ENCODE assay signal across 1 cellular context in genomic region chr19:10836478-10837325, GRCh38.
TF ChIP-seq lines count a peak whose summit lies in the region.

No MANE protein-coding gene starts in this region.

TF ChIP-seq in K562, 482 proteins besides CTCF, POLR2A, EP300 and RAD21 (continued from another document and continues in another):
- TF ChIP-seq MGA (IDR thresholded peaks at IDR 0.05) (peak; percentile 100), ETV1 (tag; conservative IDR thresholded peaks at IDR 0.05; ENCODE audit: low read depth) (peak; percentile 65), GTF2A2 (tag; IDR thresholded peaks at IDR 0.05) (peak; percentile 92), CCAR2 (IDR thresholded peaks at IDR 0.05; ENCODE audit: low read depth, low read length) (no peak; the same call in 1 of the 2 replicates), FOXK1 (CRISPR knock-in tag; IDR thresholded peaks at IDR 0.05; ENCODE audit: borderline replicate concordance) (peak; percentile 96), ZFX (CRISPR knock-in tag; IDR thresholded peaks at IDR 0.05) (peak; percentile 89), POLR2G (IDR thresholded peaks at IDR 0.05; ENCODE audit: low read depth, low read length) (no peak), SIN3B (IDR thresholded peaks at IDR 0.05; ENCODE audit: low read depth) (no peak), ZNF445 (CRISPR knock-in tag; IDR thresholded peaks at IDR 0.05; ENCODE audit: low read depth) (peak; percentile 73), ZNF583 (CRISPR knock-in tag; IDR thresholded peaks at IDR 0.05) (peak; percentile 93), DNMT1 (IDR thresholded peaks at IDR 0.05) (no peak), HOXB6 (CRISPR knock-in tag; IDR thresholded peaks at IDR 0.05; ENCODE audit: borderline replicate concordance) (no peak), ZNF395 (CRISPR knock-in tag; IDR thresholded peaks at IDR 0.05) (peak; percentile 98), NRF1 (conservative IDR thresholded peaks at IDR 0.05 in 1 of 2, IDR thresholded peaks at IDR 0.05 in 1 of 2) (peak; percentile 38 to 48; a peak in 3 of 4 replicates), HINFP (tag; conservative IDR thresholded peaks at IDR 0.05; ENCODE audit: low read depth) (peak; percentile 72; the same call in 1 of the 2 replicates), MECOM (CRISPR knock-in tag; IDR thresholded peaks at IDR 0.05) (peak; percentile 86; the same call in 1 of the 2 replicates), HMG20A (CRISPR knock-in tag; conservative IDR thresholded peaks at IDR 0.05) (0 out of 2 replicates have a peak, but pooled peaks have one; percentile 53), RBBP5 (IDR thresholded peaks at IDR 0.05; ENCODE audit: borderline replicate concordance, insufficient read depth, low read length, poor library complexity, severe bottlenecking) (no peak), ZNF41 (CRISPR knock-in tag; conservative IDR thresholded peaks at IDR 0.05) (peak; percentile 83), ZNF311 (CRISPR knock-in tag; IDR thresholded peaks at IDR 0.05) (peak; percentile 89), ETS2 (tag; IDR thresholded peaks at IDR 0.05; ENCODE audit: borderline replicate concordance, poor library complexity, severe bottlenecking) (peak; percentile 73), CHD4 (IDR thresholded peaks at IDR 0.05; ENCODE audit: insufficient read depth, insufficient replicate concordance, low read depth, low read length, poor library complexity, severe bottlenecking) (peak; percentile 62), HNRNPLL (IDR thresholded peaks at IDR 0.05; ENCODE audit: low read depth, low read length, poor library complexity, severe bottlenecking) (peak; percentile 61), JUN (IDR thresholded peaks at IDR 0.05; ENCODE audit: borderline replicate concordance, low read depth, low read length) (peak; percentile 91; the same call in 1 of the 2 replicates), JUN (CRISPR knock-in tag; IDR thresholded peaks at IDR 0.05; ENCODE audit: borderline replicate concordance) (peak; percentile 96; the same call in 1 of the 2 replicates), RBM17 (IDR thresholded peaks at IDR 0.05; ENCODE audit: borderline replicate concordance, low read depth, low read length) (no peak), ZKSCAN1 (IDR thresholded peaks at IDR 0.05; ENCODE audit: low read depth, low read length) (peak; percentile 4; the same call in 1 of the 2 replicates), ZNF589 (CRISPR knock-in tag; IDR thresholded peaks at IDR 0.05; ENCODE audit: low read depth) (peak; percentile 96), PATZ1 (CRISPR knock-in tag; IDR thresholded peaks at IDR 0.05; ENCODE audit: borderline replicate concordance) (peak; percentile 71; the same call in 1 of the 2 replicates), FUS (optimal IDR thresholded peaks at IDR 0.05; ENCODE audit: low read depth, low read length) (no peak), KLF1 (tag; IDR thresholded peaks at IDR 0.05) (peak; percentile 94), BACH1 (tag; IDR thresholded peaks at IDR 0.05) (peak; percentile 80), FOXK2 (conservative IDR thresholded peaks at IDR 0.05 in 1 of 2, IDR thresholded peaks at IDR 0.05 in 1 of 2; ENCODE audit: low read depth in 2 of 2) (peak in 1 of 2 experiments; percentile 43; a peak in 1 of 4 replicates), TEAD2 (tag; IDR thresholded peaks at IDR 0.05) (peak; percentile 46; the same call in 1 of the 2 replicates), CREBBP (IDR thresholded peaks at IDR 0.05; ENCODE audit: low read depth, low read length) (no peak)
- TF ChIP-seq, protein P1, sequence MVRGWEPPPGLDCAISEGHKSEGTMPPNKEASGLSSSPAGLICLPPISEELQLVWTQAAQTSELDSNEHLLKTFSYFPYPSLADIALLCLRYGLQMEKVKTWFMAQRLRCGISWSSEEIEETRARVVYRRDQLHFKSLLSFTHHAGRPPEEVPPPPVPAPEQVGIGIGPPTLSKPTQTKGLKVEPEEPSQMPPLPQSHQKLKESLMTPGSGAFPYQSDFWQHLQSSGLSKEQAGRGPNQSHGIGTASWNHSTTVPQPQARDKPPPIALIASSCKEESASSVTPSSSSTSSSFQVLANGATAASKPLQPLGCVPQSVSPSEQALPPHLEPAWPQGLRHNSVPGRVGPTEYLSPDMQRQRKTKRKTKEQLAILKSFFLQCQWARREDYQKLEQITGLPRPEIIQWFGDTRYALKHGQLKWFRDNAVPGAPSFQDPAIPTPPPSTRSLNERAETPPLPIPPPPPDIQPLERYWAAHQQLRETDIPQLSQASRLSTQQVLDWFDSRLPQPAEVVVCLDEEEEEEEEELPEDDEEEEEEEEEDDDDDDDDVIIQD (CRISPR knock-in tag; IDR thresholded peaks at IDR 0.05) = peak; percentile 87; the same call in 1 of the 2 replicates
- TF ChIP-seq, protein P2, sequence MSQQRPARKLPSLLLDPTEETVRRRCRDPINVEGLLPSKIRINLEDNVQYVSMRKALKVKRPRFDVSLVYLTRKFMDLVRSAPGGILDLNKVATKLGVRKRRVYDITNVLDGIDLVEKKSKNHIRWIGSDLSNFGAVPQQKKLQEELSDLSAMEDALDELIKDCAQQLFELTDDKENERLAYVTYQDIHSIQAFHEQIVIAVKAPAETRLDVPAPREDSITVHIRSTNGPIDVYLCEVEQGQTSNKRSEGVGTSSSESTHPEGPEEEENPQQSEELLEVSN (IDR thresholded peaks at IDR 0.05; ENCODE audit: borderline replicate concordance in 1 of 2, extremely low read depth in 1 of 2, insufficient read depth in 1 of 2, insufficient read length in 1 of 2, low read depth in 1 of 2, low read length in 1 of 2, poor library complexity in 1 of 2, severe bottlenecking in 1 of 2) = peak; percentile 100
- TF ChIP-seq, protein P3, sequence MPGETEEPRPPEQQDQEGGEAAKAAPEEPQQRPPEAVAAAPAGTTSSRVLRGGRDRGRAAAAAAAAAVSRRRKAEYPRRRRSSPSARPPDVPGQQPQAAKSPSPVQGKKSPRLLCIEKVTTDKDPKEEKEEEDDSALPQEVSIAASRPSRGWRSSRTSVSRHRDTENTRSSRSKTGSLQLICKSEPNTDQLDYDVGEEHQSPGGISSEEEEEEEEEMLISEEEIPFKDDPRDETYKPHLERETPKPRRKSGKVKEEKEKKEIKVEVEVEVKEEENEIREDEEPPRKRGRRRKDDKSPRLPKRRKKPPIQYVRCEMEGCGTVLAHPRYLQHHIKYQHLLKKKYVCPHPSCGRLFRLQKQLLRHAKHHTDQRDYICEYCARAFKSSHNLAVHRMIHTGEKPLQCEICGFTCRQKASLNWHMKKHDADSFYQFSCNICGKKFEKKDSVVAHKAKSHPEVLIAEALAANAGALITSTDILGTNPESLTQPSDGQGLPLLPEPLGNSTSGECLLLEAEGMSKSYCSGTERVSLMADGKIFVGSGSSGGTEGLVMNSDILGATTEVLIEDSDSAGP (CRISPR knock-in tag; IDR thresholded peaks at IDR 0.05) = no peak
- TF ChIP-seq, protein P4, sequence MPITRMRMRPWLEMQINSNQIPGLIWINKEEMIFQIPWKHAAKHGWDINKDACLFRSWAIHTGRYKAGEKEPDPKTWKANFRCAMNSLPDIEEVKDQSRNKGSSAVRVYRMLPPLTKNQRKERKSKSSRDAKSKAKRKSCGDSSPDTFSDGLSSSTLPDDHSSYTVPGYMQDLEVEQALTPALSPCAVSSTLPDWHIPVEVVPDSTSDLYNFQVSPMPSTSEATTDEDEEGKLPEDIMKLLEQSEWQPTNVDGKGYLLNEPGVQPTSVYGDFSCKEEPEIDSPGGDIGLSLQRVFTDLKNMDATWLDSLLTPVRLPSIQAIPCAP (CRISPR knock-in tag; IDR thresholded peaks at IDR 0.05; ENCODE audit: borderline replicate concordance) = peak; percentile 96
